ENCODE assay signal across 8 cellular contexts in the genomic region with DNA sequence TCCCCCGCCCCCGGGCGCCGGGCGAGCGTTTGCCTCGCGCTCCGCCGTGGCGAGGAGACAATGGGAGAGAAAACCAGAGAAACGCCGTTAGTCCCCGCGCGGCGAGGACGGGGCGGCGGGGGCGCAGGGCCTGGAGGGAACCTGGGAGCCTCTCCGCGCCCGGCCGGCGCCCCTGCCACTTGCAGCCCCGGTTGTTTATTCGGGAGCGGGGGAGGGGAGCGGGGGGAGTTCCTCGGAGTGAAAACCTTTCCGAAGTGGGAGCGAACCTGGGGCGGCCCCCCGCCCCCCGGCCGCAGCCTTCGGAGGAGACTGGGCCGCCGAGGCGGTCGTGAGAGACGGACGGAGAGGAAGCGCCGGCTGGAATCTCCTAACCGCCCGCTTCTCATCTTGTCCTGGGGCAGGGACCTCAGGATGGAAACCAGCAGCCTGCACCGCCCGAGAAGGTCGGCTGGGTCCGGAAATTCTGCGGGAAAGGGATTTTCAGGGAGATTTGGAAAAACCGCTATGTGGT. TPM values are rescaled to one million over a fixed set of nuclear protein-coding genes. Genes with fewer than 3 reads are reported as not detected.
DNase-seq lines count a peak whose midpoint lies in the region; ATAC-seq, FAIRE-seq and TF ChIP-seq lines count a peak whose summit lies in the region.

No MANE protein-coding gene starts in this region.

- peaks cover 5% of the 10 kb centered on the region; the same call in 1 of the 3 replicates for H3K79me2 ChIP-seq in K562 (ENCODE audit: control insufficient read depth, insufficient read depth, low read length)

- peak overlapping the region; percentile 71 for H2AFZ ChIP-seq in K562 (ENCODE audit: low read depth, low read length)

- ATAC-seq in GM19397 (IDR thresholded peaks at IDR 0.05; ENCODE audit: unreplicated experiment) (peak; percentile 4), K562 (peak; percentile 27)

- BruUV-seq in K562 (replicated peaks; lab: Mats Ljungman, UMichigan) = no TSS peak

- peaks cover 0 to 12% (median 0%) of the 10 kb centered on the region in 3 donors for H3K36me3 ChIP-seq in Peyer's patch
- 0 out of 3 replicates have a peak, but pooled peaks cover 2% of the 10 kb centered on the region for H3K36me3 ChIP-seq in K562 (ENCODE audit: control insufficient read depth, insufficient read depth, low read length)
- H3K36me3 ChIP-seq in liver (ENCODE audit: control insufficient read depth in 4 of 4, insufficient read depth in 3 of 4, low read depth in 1 of 4, low read length in 3 of 4) = peaks cover 0 to 4% (median 0%) of the 10 kb centered on the region in 4 donors
- H3K36me3 ChIP-seq in stomach smooth muscle (ENCODE audit: control insufficient read depth in 2 of 2, insufficient read depth in 2 of 2, low read length in 2 of 2) = peaks cover 33 to 34% of the 10 kb centered on the region in 2 donors

- peak overlapping the region; percentile 58 to 92 for H3K9ac ChIP-seq in K562 (ENCODE audit: insufficient read depth in 1 of 2, low read depth in 2 of 2, low read length in 2 of 2)
- peak overlapping the region in 1 of 2 donors; percentile 36 for H3K9ac ChIP-seq in liver (ENCODE audit: low read depth in 1 of 2, low read length in 2 of 2)
- H3K9ac ChIP-seq in stomach smooth muscle (ENCODE audit: low read length in 2 of 2) = peak overlapping the region; percentile 97 to 100

- H3K4me3 ChIP-seq in Peyer's patch (peak overlapping the region; percentile 62 to 91 (median 82)), K562 (peak overlapping the region; percentile 53), liver (ENCODE audit: low read depth in 1 of 3, low read length in 3 of 3) (peak overlapping the region; percentile 35 to 85 (median 40)), stomach smooth muscle (ENCODE audit: low read length in 2 of 2) (peak overlapping the region; percentile 81 to 94)

- TF ChIP-seq CTCF in Peyer's patch (IDR thresholded peaks at IDR 0.05) (no peak), K562 (IDR thresholded peaks at IDR 0.05 in 2 of 3, conservative IDR thresholded peaks at IDR 0.05 in 1 of 3; ENCODE audit: insufficient read depth in 2 of 3, low read depth in 1 of 3, low read length in 3 of 3) (no peak), liver (IDR thresholded peaks at IDR 0.05; ENCODE audit: low read depth, low read length, missing input control) (no peak)

- DNase-seq in Peyer's patch (peak; percentile 41 to 60 (median 60)), K562 (ENCODE audit: extremely low read depth in 1 of 4, low spot score in 3 of 4) (peak; percentile 23 to 56 (median 42)), midbrain (lab: John Stamatoyannopoulos, UW) (no peak), cerebellar cortex (ENCODE audit: low spot score) (no peak), AG08395 (ENCODE audit: low spot score) (no peak)

- intact Hi-C loops in K562 (cut with micrococcal nuclease) = no loop called here

- POLR2A ChIA-PET in K562 (lab: Yijun Ruan, JAX) = interaction anchor here (0.8 to 5.3 kb wide), 3 partner anchors 13 to 266 kb away, joined by 3 to 57 read pairs (median 3); no protein-coding TSS in a partner anchor

- H3K9me1 ChIP-seq in K562 (ENCODE audit: control insufficient read depth, insufficient read depth, low read length) = no peaks in the 10 kb centered on the region

- TF ChIP-seq RAD21 in K562 (CRISPR knock-in tag; conservative IDR thresholded peaks at IDR 0.05 in 1 of 2, IDR thresholded peaks at IDR 0.05 in 1 of 2) = no peak
- TF ChIP-seq RAD21 in liver (IDR thresholded peaks at IDR 0.05) = no peak

- WGBS in K562 (ENCODE audit: insufficient coverage, low coverage, missing lambda C conversion rate) = 13% methylated on average over 33 of the region's 54 CpGs
- WGBS in liver = 13% methylated on average over 54 of the region's 54 CpGs

- no peak for TF ChIP-seq POLR2A in Peyer's patch (IDR thresholded peaks at IDR 0.05)
- no peak for TF ChIP-seq POLR2A in K562 (conservative IDR thresholded peaks at IDR 0.05)

- H3K27me3 ChIP-seq in Peyer's patch = no peaks in the 10 kb centered on the region
- H3K27me3 ChIP-seq in K562 (ENCODE audit: control insufficient read depth in 2 of 2, insufficient read depth in 2 of 2, low read length in 2 of 2) = no peaks in the 10 kb centered on the region
- no peaks in the 10 kb centered on the region for H3K27me3 ChIP-seq in liver (ENCODE audit: control insufficient read depth in 4 of 4, insufficient read depth in 4 of 4, low read length in 3 of 4)
- H3K27me3 ChIP-seq in stomach smooth muscle (ENCODE audit: control insufficient read depth in 1 of 2, insufficient read depth in 2 of 2, low read length in 2 of 2) = no peaks in the 10 kb centered on the region

- H3K9me3 ChIP-seq in Peyer's patch = no peaks in the 10 kb centered on the region
- H3K9me3 ChIP-seq in K562 (replicated peaks; ENCODE audit: control insufficient read depth, insufficient read depth, low read depth, low read length) = no peaks in the 10 kb centered on the region
- H3K9me3 ChIP-seq in liver (ENCODE audit: control insufficient read depth in 4 of 4, low read length in 3 of 4) = no peaks in the 10 kb centered on the region
- no peaks in the 10 kb centered on the region for H3K9me3 ChIP-seq in stomach smooth muscle (ENCODE audit: control insufficient read depth in 2 of 2, low read length in 2 of 2)

- no peaks in the 10 kb centered on the region; the same call in 1 of the 2 replicates for H4K20me1 ChIP-seq in K562 (replicated peaks; ENCODE audit: control insufficient read depth, insufficient read depth, low read length)

- H3K4me1 ChIP-seq in Peyer's patch = peaks cover 0 to 29% (median 6%) of the 10 kb centered on the region in 4 donors
- H3K4me1 ChIP-seq in K562 (replicated peaks in 1 of 2; ENCODE audit: control insufficient read depth in 2 of 2, insufficient read depth in 2 of 2, low read length in 2 of 2) = peaks cover 16 to 24% of the 10 kb centered on the region in 2 experiments; a peak in 4 of 5 replicates
- H3K4me1 ChIP-seq in liver (ENCODE audit: control insufficient read depth in 4 of 4, insufficient read depth in 4 of 4, low read length in 3 of 4) = peaks cover 0 to 5% (median 1%) of the 10 kb centered on the region in 4 donors
- H3K4me1 ChIP-seq in stomach smooth muscle (ENCODE audit: control insufficient read depth, insufficient read depth, low read length) = peaks cover 43% of the 10 kb centered on the region

- H3K4me2 ChIP-seq in K562 (ENCODE audit: insufficient read depth, low read length) = peak overlapping the region; percentile 60

- CTCF ChIA-PET in K562 (lab: Yijun Ruan, JAX; ENCODE audit: low intra/inter-chr PET ratio) = no interaction called here

- in situ Hi-C loops in K562 (cut with MboI) = no loop called here

- H3K27ac ChIP-seq in Peyer's patch (peak overlapping the region; percentile 93 to 97 (median 96)), K562 (ENCODE audit: extremely low read depth, low read depth, low read length) (peak overlapping the region; percentile 66; the same call in 1 of the 3 replicates), liver (ENCODE audit: low read depth in 1 of 2, low read length in 2 of 2) (peak overlapping the region; percentile 63 to 67), stomach smooth muscle (ENCODE audit: low read length) (peak overlapping the region; percentile 99)

- TF ChIP-seq EP300 in K562 (IDR thresholded peaks at IDR 0.05; ENCODE audit: low read length) = no peak

- no peak for FAIRE-seq in K562 (lab: Jason Lieb, UNC)

TF ChIP-seq in K562, 482 proteins besides CTCF, POLR2A, EP300 and RAD21 (continues in another document):
- TF ChIP-seq ZNF75A (CRISPR knock-in tag; IDR thresholded peaks at IDR 0.05) (no peak), RBBP5 (IDR thresholded peaks at IDR 0.05; ENCODE audit: borderline replicate concordance, insufficient read depth, low read length, poor library complexity, severe bottlenecking) (peak; percentile 57)

TF ChIP-seq in liver, 16 proteins besides CTCF, POLR2A, EP300 and RAD21 (continues in another document):
- TF ChIP-seq JUND (IDR thresholded peaks at IDR 0.05) (no peak), HNF4G (IDR thresholded peaks at IDR 0.05) (no peak), NR2F2 (IDR thresholded peaks at IDR 0.05) (no peak), TAF1 (conservative IDR thresholded peaks at IDR 0.05) (no peak), FOXA2 (IDR thresholded peaks at IDR 0.05) (no peak), SP1 (IDR thresholded peaks at IDR 0.05) (no peak)
- TF ChIP-seq, protein P1, sequence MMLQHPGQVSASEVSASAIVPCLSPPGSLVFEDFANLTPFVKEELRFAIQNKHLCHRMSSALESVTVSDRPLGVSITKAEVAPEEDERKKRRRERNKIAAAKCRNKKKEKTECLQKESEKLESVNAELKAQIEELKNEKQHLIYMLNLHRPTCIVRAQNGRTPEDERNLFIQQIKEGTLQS (IDR thresholded peaks at IDR 0.05) = no peak
- TF ChIP-seq, protein P2, sequence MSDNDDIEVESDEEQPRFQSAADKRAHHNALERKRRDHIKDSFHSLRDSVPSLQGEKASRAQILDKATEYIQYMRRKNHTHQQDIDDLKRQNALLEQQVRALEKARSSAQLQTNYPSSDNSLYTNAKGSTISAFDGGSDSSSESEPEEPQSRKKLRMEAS (IDR thresholded peaks at IDR 0.05) = no peak

RNA-seq across cellular contexts. Expression of a gene that starts 0.8 kb away (rescaled TPM):
- total RNA-seq in Peyer's patch = 100 to 1,000 TPM in 1 of 4 donors, 10 to 100 TPM in 3; 12.6 to 106 (median 29.6) TPM
- 15.4 and 19.3 TPM in 2 replicates for total RNA-seq in K562 (2011; cell fraction: chromatin; rRNA removed; ENCODE audit: low replicate concordance)
- total RNA-seq in K562 (2011; cell fraction: nucleolus; rRNA removed) = 8.4 and 10.0 TPM in 2 replicates
- 12.5 and 15.6 TPM in 2 replicates for total RNA-seq in K562 (2011; cell fraction: nucleoplasm; rRNA removed)
- total RNA-seq in K562 (2014; rRNA removed) = 13.3 and 16.2 TPM in 2 replicates
- 6.8 and 6.9 TPM in 2 replicates for total RNA-seq in K562 (2014; rRNA removed; fragmentation: Illumina TruSeq; extraction: Trizol)
- 8.5 and 8.6 TPM in 2 replicates for total RNA-seq in K562 (2015; rRNA removed; fragmentation: Illumina TruSeq; extraction: Trizol)
- 9.7 and 11.1 TPM in 2 replicates for total RNA-seq in K562 (2021)
- polyA plus RNA-seq in K562 (2011; rRNA removed) = 9.6 and 11.7 TPM in 2 replicates
- 9.5 and 10.1 TPM in 2 replicates for polyA plus RNA-seq in K562 (2011; cell fraction: cytosol; rRNA removed)
- polyA plus RNA-seq in K562 (2011; cell fraction: nucleus; rRNA removed) = 15.3 and 20.6 TPM in 2 replicates
- polyA plus RNA-seq in K562 (2012) = 6.1 and 10.3 TPM in 2 replicates
- polyA plus RNA-seq in K562 (2014; fragmentation: Illumina TruSeq; extraction: Trizol) = 9.9 and 10.3 TPM in 2 replicates
- polyA plus RNA-seq in K562 (2014; fragmentation: Nextera tagmentation; extraction: Ambion mirVana) = under 1 TPM; 0.39 to 0.52 TPM
- 10.2 and 13.3 TPM in 2 replicates for polyA plus RNA-seq in K562 (2014; rRNA removed)
- 5.1 and 8.4 TPM in 2 replicates for polyA minus RNA-seq in K562 (2011; rRNA and poly(A)+ RNA removed)
- polyA minus RNA-seq in K562 (2011; cell fraction: cytosol; rRNA and poly(A)+ RNA removed) = 5.7 and 8.6 TPM in 2 replicates
- polyA minus RNA-seq in K562 (2011; cell fraction: nucleus; rRNA and poly(A)+ RNA removed) = 3.0 and 5.4 TPM in 2 replicates
- total RNA-seq in liver = 1 to 10 TPM; 5.8 to 8.8 TPM
- 1 to 10 TPM; 3.5 to 6.3 TPM for polyA plus RNA-seq in liver

Comparison
In these comparisons a context has a peak if more than half of its experiments do, and no peak if none do; other contexts are left out.
1. DNase-seq: peak in Peyer's patch (3 of 3) and K562 (4 of 4); none in midbrain (single experiment), cerebellar cortex (single experiment) and AG08395 (single experiment).
2. Peak in every context shown above with its lines, with median percentiles within 50 percentile points of each other: H3K27ac ChIP-seq and H3K4me3 ChIP-seq.